Comparison of ENCODE assay signal across 8 cellular contexts in the genomic region with DNA sequence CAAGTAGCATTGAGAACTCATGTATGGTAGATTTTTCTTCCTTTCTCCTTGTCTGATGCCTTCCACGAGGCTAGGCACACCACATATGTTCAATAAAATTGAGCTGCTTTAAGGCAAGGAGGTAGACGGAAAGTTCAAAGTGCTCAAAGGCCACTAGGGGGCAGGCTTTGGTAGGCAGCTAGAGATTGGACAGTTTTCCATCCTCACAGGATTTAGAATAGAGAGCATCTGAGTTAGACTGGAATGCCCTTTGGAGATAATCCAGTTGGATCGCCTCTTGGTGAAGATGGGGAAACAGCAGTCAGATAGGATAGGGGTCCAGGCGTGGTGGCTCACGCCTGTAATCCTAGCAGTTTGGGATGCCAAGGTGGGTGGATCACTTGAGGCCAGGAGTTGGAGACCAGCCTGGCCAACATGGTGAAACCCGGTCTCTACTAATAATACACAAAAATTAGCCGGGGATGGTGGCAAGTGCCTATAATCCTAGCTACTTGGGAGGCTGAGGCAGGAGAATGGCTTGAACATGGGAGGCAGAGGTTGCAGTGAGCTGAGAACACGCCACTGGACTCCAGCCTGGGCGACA. TPM values are rescaled to one million over a fixed set of nuclear protein-coding genes. Genes with fewer than 3 reads are reported as not detected.
DNase-seq lines count a peak whose midpoint lies in the region; ATAC-seq and TF ChIP-seq lines count a peak whose summit lies in the region.

No MANE protein-coding gene starts in this region.

- H2AFZ ChIP-seq in H9 (ENCODE audit: low read length) = no peak overlapping the region

- intact Hi-C loops in mucosa of descending colon (cut with DNase I, micrococcal nuclease) = loop anchor here (2.0 to 10.0 kb wide), 2 partner anchors 111 to 115 kb away; no protein-coding TSS in a partner anchor
- intact Hi-C loops in tibial artery (cut with DNase I; ENCODE audit: low total_unique reads) = loop anchor here (5.0 kb wide), 2 partner anchors 42 to 112 kb away; no protein-coding TSS in a partner anchor

- no peaks in the 10 kb centered on the region for H3K23me2 ChIP-seq in H9 (ENCODE audit: insufficient read length, low read depth, low read length, poor library complexity, severe bottlenecking)

- DNase-seq in CD1c-positive myeloid dendritic cell (ENCODE audit: extremely low spot score) (peak; percentile 70), H9 (no peak), NCI-H526 (lab: John Stamatoyannopoulos, UW) (peak; percentile 57 to 75), endothelial cell (ENCODE audit: low spot score) (peak; percentile 53), mucosa of descending colon (peak in 2 of 3 donors; percentile 35 to 71), tibial artery (peak; percentile 59 to 67)
- peak; percentile 59 to 67 for DNase-seq in activated CD4-positive, alpha-beta T cell treated with anti-CD3 and anti-CD28 coated beads, Interleukin-2, amount 50 U/mL, for 48 hours

- H4K8ac ChIP-seq in H9 (replicated peaks; ENCODE audit: insufficient read length, low read depth, low read length) = no peak overlapping the region

- no peaks in the 10 kb centered on the region for H3K79me1 ChIP-seq in H9 (ENCODE audit: insufficient read depth, low read depth, low read length, poor library complexity, severe bottlenecking)

- H3K36me3 Mint-ChIP-seq in H9 (ENCODE audit: insufficient read depth in 1 of 3, low read depth in 3 of 3) (peaks cover 0 to 2% (median 0%) of the 10 kb centered on the region in 3 experiments; a peak in 2 of 7 replicates), endothelial cell (ENCODE audit: low read depth, unreplicated experiment) (peaks cover 12% of the 10 kb centered on the region)

- H3K56ac ChIP-seq in H9 (ENCODE audit: insufficient read length, low read depth, low read length) = no peak overlapping the region

- H3K4me3 ChIP-seq in mucosa of descending colon (no peak overlapping the region), tibial artery (no peak overlapping the region)

- H3K27me3 ChIP-seq in H9 (ENCODE audit: insufficient read depth, low read length) (no peaks in the 10 kb centered on the region), tibial artery (no peaks in the 10 kb centered on the region)

- H3T11ph ChIP-seq in H9 (ENCODE audit: low read length) = no peak overlapping the region

- H3K23ac ChIP-seq in H9 (ENCODE audit: insufficient read length, low read depth, low read length) = no peak overlapping the region

- ATAC-seq in mucosa of descending colon (peak; percentile 70), GM18873 (IDR thresholded peaks at IDR 0.05; ENCODE audit: low FRiP score, unreplicated experiment) (no peak)

- H3K9me3 Mint-ChIP-seq in H9 = peaks cover 0 to 75% of the 10 kb centered on the region in 2 experiments; a peak in 3 of 5 replicates
- no peaks in the 10 kb centered on the region for H3K9me3 Mint-ChIP-seq in endothelial cell (ENCODE audit: unreplicated experiment)

- H4K5ac ChIP-seq in H9 (ENCODE audit: insufficient read length, low read depth, low read length) = no peak overlapping the region

- no peaks in the 10 kb centered on the region for H4K20me1 ChIP-seq in H9 (ENCODE audit: control insufficient read depth, insufficient read depth, insufficient read length)

- no peak overlapping the region for H2BK5ac ChIP-seq in H9 (ENCODE audit: insufficient read length, low read length)

- H3K4me3 Mint-ChIP-seq in H9 (no peak overlapping the region), endothelial cell (ENCODE audit: unreplicated experiment) (peak overlapping the region; percentile 19)

- no peaks in the 10 kb centered on the region for H3K79me2 ChIP-seq in H9 (ENCODE audit: insufficient read depth, low read length)

- H3K27ac Mint-ChIP-seq in H9 (no peak overlapping the region), endothelial cell (ENCODE audit: unreplicated experiment) (no peak overlapping the region)

- peaks cover 10 to 35% of the 10 kb centered on the region in 2 experiments for H3K4me1 Mint-ChIP-seq in H9
- H3K4me1 Mint-ChIP-seq in endothelial cell (ENCODE audit: unreplicated experiment) = peaks cover 10% of the 10 kb centered on the region

- no peak overlapping the region for H4K91ac ChIP-seq in H9 (ENCODE audit: insufficient read length, low read depth, low read length)

- no peak overlapping the region for H2BK20ac ChIP-seq in H9 (ENCODE audit: low read depth, low read length, poor library complexity, severe bottlenecking)

- no peak overlapping the region for H3K4ac ChIP-seq in H9 (ENCODE audit: low read depth, low read length)

- H2BK15ac ChIP-seq in H9 (ENCODE audit: low read depth, low read length) = no peak overlapping the region

- H3K27me3 Mint-ChIP-seq in H9 (ENCODE audit: low read depth) = peaks cover 8% of the 10 kb centered on the region
- H3K27me3 Mint-ChIP-seq in endothelial cell (ENCODE audit: unreplicated experiment) = peaks cover 2% of the 10 kb centered on the region

- no CpG with 5 or more reads among the region's 9 CpGs for WGBS in H9 (ENCODE audit: extremely low coverage, insufficient read length, low lambda C conversion rate)

- H2BK120ac ChIP-seq in H9 (ENCODE audit: low read depth, low read length, poor library complexity, severe bottlenecking) = no peak overlapping the region

- H3K14ac ChIP-seq in H9 (ENCODE audit: insufficient read depth, low read length) = no peak overlapping the region

- H3K4me2 ChIP-seq in H9 (ENCODE audit: insufficient read depth, insufficient read length, low read length) = no peak overlapping the region

- H2BK12ac ChIP-seq in H9 (ENCODE audit: insufficient read length, low read depth, low read length) = no peak overlapping the region

- H3K4me1 ChIP-seq in H9 (ENCODE audit: insufficient read depth, low read length) (0 out of 2 replicates have a peak, but pooled peaks cover 3% of the 10 kb centered on the region), mucosa of descending colon (ENCODE audit: low read depth) (no peaks in the 10 kb centered on the region), tibial artery (peaks cover 0 to 24% (median 2%) of the 10 kb centered on the region in 4 donors)

- H3K18ac ChIP-seq in H9 (ENCODE audit: insufficient read length, low read depth, low read length) = no peak overlapping the region

- no peak overlapping the region for H3K9ac ChIP-seq in H9 (ENCODE audit: extremely low read depth, insufficient read length, low read length)

- no peak overlapping the region for H3K27ac ChIP-seq in H9 (ENCODE audit: insufficient read length, low read depth, low read length)
- no peak overlapping the region for H3K27ac ChIP-seq in tibial artery

- H2AK5ac ChIP-seq in H9 (ENCODE audit: insufficient read length, low read length) = no peak overlapping the region

- TF ChIP-seq CTCF in H9 (conservative IDR thresholded peaks at IDR 0.05) = peak; percentile 73
- peak; percentile 66 for TF ChIP-seq CTCF in endothelial cell (IDR thresholded peaks at IDR 0.05; ENCODE audit: unreplicated experiment)
- TF ChIP-seq CTCF in mucosa of descending colon (IDR thresholded peaks at IDR 0.05) = no peak
- peak; percentile 55 to 66 for TF ChIP-seq CTCF in tibial artery (IDR thresholded peaks at IDR 0.05)

- H3K9me3 ChIP-seq in H9 (ENCODE audit: control insufficient read depth, low read depth, low read length) = peaks cover 3% of the 10 kb centered on the region
- no peaks in the 10 kb centered on the region for H3K9me3 ChIP-seq in mucosa of descending colon
- H3K9me3 ChIP-seq in tibial artery = no peaks in the 10 kb centered on the region

- H3K36me3 ChIP-seq in mucosa of descending colon (ENCODE audit: low read depth) (no peaks in the 10 kb centered on the region), tibial artery (no peaks in the 10 kb centered on the region)

RNA-seq across cellular contexts. Expression of a gene that starts 30.4 kb away (rescaled TPM):
- 0.59 and 0.81 TPM in 2 replicates for total RNA-seq in H9 (2021)
- 23.6 TPM for total RNA-seq in endothelial cell (ENCODE audit: unreplicated experiment)
- 10 to 100 TPM; 26.3 to 65.0 (median 43.7) TPM for total RNA-seq in mucosa of descending colon

Comparison
In these comparisons a context has a peak if more than half of its experiments do, and no peak if none do; other contexts are left out.
1. RNA of a gene that starts 30.4 kb away (total RNA-seq): 26.3 to 65.0 TPM in mucosa of descending colon and 23.6 TPM in endothelial cell (single experiment); 0.59 to 0.81 TPM in H9; every median in the first group is over 10 times any median in the second.